ENCODE assay signal across 1 cellular context in genomic region chr12:48811454-48812090, GRCh38.
TF ChIP-seq lines count a peak whose summit lies in the region.

No MANE protein-coding gene starts in this region.

TF ChIP-seq in H1, 55 proteins besides CTCF, POLR2A, EP300 and RAD21 (continued from another document):
- TF ChIP-seq HDAC6 (IDR thresholded peaks at IDR 0.05; ENCODE audit: low read depth, low read length) (no peak), NRF1 (IDR thresholded peaks at IDR 0.05; ENCODE audit: low read depth, low read length) (no peak), BACH1 (IDR thresholded peaks at IDR 0.05; ENCODE audit: low read length) (no peak), SIX5 (IDR thresholded peaks at IDR 0.05; ENCODE audit: low read depth, low read length) (no peak)
